Comparison of ENCODE assay signal across 1 cellular context in genomic region chr4:69782651-69783310, GRCh38.
TF ChIP-seq lines count a peak whose summit lies in the region.

No MANE protein-coding gene starts in this region.

TF ChIP-seq in H1, 55 proteins besides CTCF, POLR2A, EP300 and RAD21:
- TF ChIP-seq FOSL1 (IDR thresholded peaks at IDR 0.05; ENCODE audit: insufficient read depth, low read depth, low read length) (no peak), TCF12 (IDR thresholded peaks at IDR 0.05; ENCODE audit: low read depth, low read length) (no peak), TAF7 (optimal IDR thresholded peaks at IDR 0.05; ENCODE audit: borderline replicate concordance, low read depth, low read length) (no peak)
